8 cellular contexts compared by ENCODE assay signal in the genomic region with DNA sequence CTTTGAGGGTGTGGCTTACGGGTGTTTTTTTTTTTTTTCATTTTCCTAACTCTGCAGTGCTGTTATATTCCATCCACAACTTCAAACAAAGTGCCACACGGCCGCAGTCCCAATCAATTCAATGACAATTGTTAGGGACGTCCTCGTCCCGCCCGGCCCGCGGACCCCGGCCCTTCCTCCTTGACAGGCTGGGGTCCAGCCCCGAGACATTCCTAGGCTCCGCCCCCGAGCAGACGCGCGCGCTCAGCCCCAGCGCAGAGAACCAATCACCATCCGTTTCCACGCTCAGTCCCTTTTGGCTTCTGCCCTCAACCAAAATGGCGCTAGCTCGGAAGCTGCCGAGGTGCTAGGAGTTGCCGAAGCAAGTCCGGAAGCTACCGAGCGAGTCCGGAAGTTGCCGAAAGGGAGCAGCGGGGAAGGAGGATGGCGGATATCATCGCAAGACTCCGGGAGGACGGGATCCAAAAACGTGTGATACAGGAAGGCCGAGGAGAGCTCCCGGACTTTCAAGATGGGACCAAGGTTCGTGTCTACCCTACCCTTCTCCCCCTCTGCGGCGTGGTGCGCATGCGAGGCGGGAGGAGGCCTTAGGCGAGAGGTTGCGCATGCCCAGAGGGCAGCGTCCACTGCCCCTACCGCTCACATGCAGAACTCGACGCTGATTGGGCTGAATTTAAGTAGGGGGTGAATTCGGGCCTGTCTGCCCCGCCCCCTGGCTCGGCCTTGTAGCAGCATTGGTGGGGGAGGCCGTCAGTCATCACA. TPM values are rescaled to one million over a fixed set of nuclear protein-coding genes. Genes with fewer than 3 reads are reported as not detected.
DNase-seq lines count a peak whose midpoint lies in the region; ATAC-seq and TF ChIP-seq lines count a peak whose summit lies in the region.

A gene (plus strand): TSS at position 291 of the 762 bp plus-strand sequence. CDS start 133 bp downstream, at position 424.

- H3K79me2 ChIP-seq in GM23338 (replicated peaks; ENCODE audit: insufficient read depth), result no peaks in the 10 kb centered on the region

- H3K36me3 Mint-ChIP-seq in GM23338 (ENCODE audit: low read depth), result peaks cover 10% of the 10 kb centered on the region; the same call in 1 of the 3 replicates
- peaks cover 3 to 34% (median 6%) of the 10 kb centered on the region in 5 donors for H3K36me3 Mint-ChIP-seq in naive thymus-derived CD4-positive, alpha-beta T cell
- H3K36me3 Mint-ChIP-seq in stimulated activated naive B cell treated with anti-CD40 and anti-IgM and Interleukin-4, amounts not matched to agents 10 μg/mL and 1 μg/mL and 100 μg/mL, for 72 hours, result peaks cover 17 to 37% of the 10 kb centered on the region in 2 donors

- peaks cover 23% of the 10 kb centered on the region for H3K4me1 Mint-ChIP-seq in GM23338
- H3K4me1 Mint-ChIP-seq in naive thymus-derived CD4-positive, alpha-beta T cell, result peaks cover 38 to 55% (median 49%) of the 10 kb centered on the region in 7 donors
- peaks cover 46 to 55% of the 10 kb centered on the region in 2 donors for H3K4me1 Mint-ChIP-seq in stimulated activated naive B cell treated with anti-CD40 and anti-IgM and Interleukin-4, amounts not matched to agents 10 μg/mL and 1 μg/mL and 100 μg/mL, for 72 hours

- H3K9me3 ChIP-seq in naive thymus-derived CD4-positive, alpha-beta T cell (ENCODE audit: control insufficient read depth in 2 of 3, low read length in 3 of 3), result no peaks in the 10 kb centered on the region

- intact Hi-C loops in naive thymus-derived CD4-positive, alpha-beta T cell (cut with micrococcal nuclease), result loop anchor here (1.0 to 10.0 kb wide), 13 partner anchors 14 to 1198 kb away; a partner anchor contains a TSS

- DNase-seq in EH (ENCODE audit: low read depth) (peak; percentile 98), GM23338 (ENCODE audit: low spot score) (peak; percentile 99), LHCN-M2 (ENCODE audit: low read depth) (peak; percentile 97), RPMI8226 (peak; percentile 100), fibroblast of gingiva (ENCODE audit: low read depth) (peak; percentile 96)
- DNase-seq in activated T-helper 1 cell treated with anti-CD3 and anti-CD28 coated beads, Interleukin-2, amount 50 U/mL, for 16 hours (ENCODE audit: low read depth in 1 of 2, low spot score in 1 of 2), result peak; percentile 92 to 93
- peak; percentile 88 to 99 (median 98) for DNase-seq in naive thymus-derived CD4-positive, alpha-beta T cell
- DNase-seq in stimulated activated naive B cell treated with anti-CD40 and anti-IgM and Interleukin-4, amounts not matched to agents 10 μg/mL and 1 μg/mL and 100 μg/mL, for 72 hours, result peak; percentile 97

- CTCF ChIA-PET in naive thymus-derived CD4-positive, alpha-beta T cell (lab: Charles Lee), result interaction anchor here (0.8 to 3.7 kb wide), 7 partner anchors 15 to 131 kb away, joined by 3 to 11 read pairs (median 3); a partner anchor contains a TSS

- H3K9me2 ChIP-seq in GM23338 (ENCODE audit: insufficient read depth), result no peaks in the 10 kb centered on the region

- H3K9me3 Mint-ChIP-seq in GM23338, result peaks cover 7% of the 10 kb centered on the region; the same call in 2 of the 3 replicates
- no peaks in the 10 kb centered on the region for H3K9me3 Mint-ChIP-seq in naive thymus-derived CD4-positive, alpha-beta T cell
- peaks cover 0 to 3% of the 10 kb centered on the region in 2 donors for H3K9me3 Mint-ChIP-seq in stimulated activated naive B cell treated with anti-CD40 and anti-IgM and Interleukin-4, amounts not matched to agents 10 μg/mL and 1 μg/mL and 100 μg/mL, for 72 hours

- no peaks in the 10 kb centered on the region; the same call in 1 of the 2 replicates for H3K4me1 ChIP-seq in GM23338 (ENCODE audit: insufficient read depth)
- peaks cover 38 to 40% of the 10 kb centered on the region in 2 donors for H3K4me1 ChIP-seq in naive thymus-derived CD4-positive, alpha-beta T cell (ENCODE audit: control insufficient read depth in 2 of 2, insufficient read depth in 2 of 2, low read length in 2 of 2)

- H3K4me3 ChIP-seq in GM23338, result peak within 1 kb of the TSS; percentile 52
- H3K4me3 ChIP-seq in naive thymus-derived CD4-positive, alpha-beta T cell (ENCODE audit: low read length), result peak within 1 kb of the TSS; percentile 80

- peak within 1 kb of the TSS; percentile 86 for H3K27ac Mint-ChIP-seq in GM23338
- H3K27ac Mint-ChIP-seq in naive thymus-derived CD4-positive, alpha-beta T cell, result peak within 1 kb of the TSS; percentile 95 to 100 (median 99)
- peak within 1 kb of the TSS; percentile 99 for H3K27ac Mint-ChIP-seq in stimulated activated naive B cell treated with anti-CD40 and anti-IgM and Interleukin-4, amounts not matched to agents 10 μg/mL and 1 μg/mL and 100 μg/mL, for 72 hours

- TF ChIP-seq CTCF in GM23338 (conservative IDR thresholded peaks at IDR 0.05; ENCODE audit: low read depth in 2 of 2), result no peak

- H3K4me2 ChIP-seq in GM23338, result peak within 1 kb of the TSS; percentile 78

- peak; percentile 94 for ATAC-seq in GM23338
- ATAC-seq in naive thymus-derived CD4-positive, alpha-beta T cell, result peak; percentile 89
- ATAC-seq in stimulated activated naive B cell treated with anti-CD40 and anti-IgM and Interleukin-4, amounts not matched to agents 10 μg/mL and 1 μg/mL and 100 μg/mL, for 72 hours (replicated peaks), result peak; percentile 79 to 87

- H3K36me3 ChIP-seq in GM23338 (ENCODE audit: insufficient read depth), result no peaks in the 10 kb centered on the region
- peaks cover 3 to 14% (median 5%) of the 10 kb centered on the region in 3 experiments for H3K36me3 ChIP-seq in naive thymus-derived CD4-positive, alpha-beta T cell (ENCODE audit: control insufficient read depth in 2 of 3, insufficient read depth in 3 of 3, low read length in 3 of 3)

- H3K27me3 Mint-ChIP-seq in GM23338 (ENCODE audit: insufficient read depth, low read depth, poor library complexity), result peaks cover 22% of the 10 kb centered on the region
- H3K27me3 Mint-ChIP-seq in naive thymus-derived CD4-positive, alpha-beta T cell, result peaks cover 0 to 5% (median 0%) of the 10 kb centered on the region in 5 donors
- no peaks in the 10 kb centered on the region for H3K27me3 Mint-ChIP-seq in stimulated activated naive B cell treated with anti-CD40 and anti-IgM and Interleukin-4, amounts not matched to agents 10 μg/mL and 1 μg/mL and 100 μg/mL, for 72 hours

- H4K20me1 ChIP-seq in GM23338 (replicated peaks; ENCODE audit: insufficient read depth), result no peaks in the 10 kb centered on the region

- POLR2A ChIA-PET in naive thymus-derived CD4-positive, alpha-beta T cell (lab: Charles Lee), result interaction anchor here (0.5 to 5.9 kb wide), 33 partner anchors 8 to 640 kb away, joined by 3 to 122 read pairs (median 4); a partner anchor contains a TSS

- peaks cover 8% of the 10 kb centered on the region for H3K27me3 ChIP-seq in GM23338 (ENCODE audit: insufficient read depth)
- no peaks in the 10 kb centered on the region for H3K27me3 ChIP-seq in naive thymus-derived CD4-positive, alpha-beta T cell (ENCODE audit: control insufficient read depth in 2 of 2, insufficient read depth in 2 of 2, low read length in 2 of 2)

- peak within 1 kb of the TSS; percentile 67 for H2AFZ ChIP-seq in GM23338

- peak within 1 kb of the TSS; percentile 84 for H3K4me3 Mint-ChIP-seq in GM23338
- peak within 1 kb of the TSS; percentile 90 to 100 (median 96) for H3K4me3 Mint-ChIP-seq in naive thymus-derived CD4-positive, alpha-beta T cell
- peak within 1 kb of the TSS; percentile 94 to 96 for H3K4me3 Mint-ChIP-seq in stimulated activated naive B cell treated with anti-CD40 and anti-IgM and Interleukin-4, amounts not matched to agents 10 μg/mL and 1 μg/mL and 100 μg/mL, for 72 hours

- H3K27ac ChIP-seq in GM23338 (ENCODE audit: low read depth), result no peak within 1 kb of the TSS
- peak within 1 kb of the TSS; percentile 80 for H3K27ac ChIP-seq in naive thymus-derived CD4-positive, alpha-beta T cell (ENCODE audit: low read depth, low read length)

- no peaks in the 10 kb centered on the region for H3F3A ChIP-seq in GM23338 (replicated peaks; ENCODE audit: low read depth)

TF ChIP-seq in GM23338, 12 proteins besides CTCF, POLR2A, EP300 and RAD21 (continues in another document):
- peak; percentile 61 for TF ChIP-seq POLR2AphosphoS5 (IDR thresholded peaks at IDR 0.05; ENCODE audit: low read depth)
- peak; percentile 46; the same call in 1 of the 2 replicates for TF ChIP-seq CREB1 (CRISPR knock-in tag; IDR thresholded peaks at IDR 0.05; ENCODE audit: low read depth)

RNA-seq across cellular contexts. Expression of the gene that starts here (rescaled TPM):
- total RNA-seq in GM23338 (2014; rRNA removed; shearing (Covaris generic)), result 22.1 and 29.1 TPM in 2 replicates
- 32.1 and 33.3 TPM in 2 replicates for polyA plus RNA-seq in GM23338 (2016; fragmentation: Nextera tagmentation; extraction: Ambion mirVana)
- total RNA-seq in LHCN-M2 (2014; rRNA removed), result 73.5 and 78.2 TPM in 2 replicates
- 111 TPM for polyA plus RNA-seq in LHCN-M2 (2012)
- total RNA-seq in naive thymus-derived CD4-positive, alpha-beta T cell, result 100 to 1,000 TPM; 107 to 156 (median 137) TPM
- polyA plus RNA-seq in naive thymus-derived CD4-positive, alpha-beta T cell, result 100 to 1,000 TPM; 137 to 205 TPM
